8 cellular contexts compared by ENCODE assay signal in genomic region chr22:41799486-41800347, GRCh38. TPM values are rescaled to one million over a fixed set of nuclear protein-coding genes. Genes with fewer than 3 reads are reported as not detected.
A peak's percentile ranks its signal among the peaks of the same experiment; 100 is the strongest.
DNase-seq lines count a peak whose midpoint lies in the region; ATAC-seq and TF ChIP-seq lines count a peak whose summit lies in the region.

No MANE protein-coding gene starts in this region.

- ATAC-seq in GM21381 (IDR thresholded peaks at IDR 0.05; ENCODE audit: unreplicated experiment): peak; percentile 3
- ATAC-seq in GM21447 (IDR thresholded peaks at IDR 0.05; ENCODE audit: unreplicated experiment): no peak
- no peak for ATAC-seq in HG03469 (IDR thresholded peaks at IDR 0.05; ENCODE audit: unreplicated experiment)

- DNase-seq in DMS53 (lab: John Stamatoyannopoulos, UW) (peak; percentile 59), amygdala (lab: John Stamatoyannopoulos, UW) (peak in 31 of 56 donors; percentile 8 to 69 (median 47)), hepatic stellate cell (ENCODE audit: low spot score) (peak; percentile 57), prostate gland (ENCODE audit: low spot score) (peak; percentile 15)

- intact Hi-C loops in prostate gland (cut with DNase I): no loop called here

- WGBS in prostate gland: 13% methylated on average over 36 of the region's 38 CpGs

- H4K20me1 ChIP-seq in KMS-11 (ENCODE audit: insufficient read depth): no peaks in the 10 kb centered on the region

- H3K27me3 ChIP-seq in KMS-11 (ENCODE audit: insufficient read depth, low read depth) (no peaks in the 10 kb centered on the region), prostate gland (replicated peaks; ENCODE audit: insufficient read depth) (no peaks in the 10 kb centered on the region)

- H3K4me3 ChIP-seq in KMS-11 (IDR thresholded peaks at IDR 0.05; ENCODE audit: insufficient read depth, low read depth, low read length) (no peak overlapping the region), prostate gland (peak overlapping the region; percentile 58 to 71)

- H3K4me2 ChIP-seq in KMS-11: peak overlapping the region; percentile 80

- peak overlapping the region; percentile 67 for H3K27ac ChIP-seq in KMS-11
- H3K27ac ChIP-seq in prostate gland: peak overlapping the region; percentile 83 to 89

- H3K4me1 ChIP-seq in KMS-11 (ENCODE audit: low read depth, poor library complexity, severe bottlenecking) (peaks cover 23% of the 10 kb centered on the region), prostate gland (replicated peaks) (no peaks in the 10 kb centered on the region)

- H3K9ac ChIP-seq in KMS-11: peak overlapping the region; percentile 80

- no peaks in the 10 kb centered on the region for H3K9me3 ChIP-seq in prostate gland

- peaks cover 26% of the 10 kb centered on the region; the same call in 1 of the 2 replicates for H3K79me2 ChIP-seq in KMS-11 (ENCODE audit: insufficient read depth, low read depth)

- no peaks in the 10 kb centered on the region for H3K36me3 ChIP-seq in KMS-11 (ENCODE audit: insufficient read depth)
- no peaks in the 10 kb centered on the region for H3K36me3 ChIP-seq in prostate gland

- TF ChIP-seq CTCF in KMS-11 (conservative IDR thresholded peaks at IDR 0.05; ENCODE audit: low read depth, low read length) (no peak), prostate gland (IDR thresholded peaks at IDR 0.05) (no peak)

- no peak for TF ChIP-seq POLR2A in prostate gland (IDR thresholded peaks at IDR 0.05)

- H2AFZ ChIP-seq in KMS-11 (ENCODE audit: low read depth): peak overlapping the region; percentile 97

RNA-seq across cellular contexts. Expression of gene CCDC134, which starts 0.8 kb away (rescaled TPM):
- 10 to 100 TPM; 12.0 to 20.7 TPM for total RNA-seq in prostate gland

RNA-seq across cellular contexts. Expression of gene SREBF2, which starts 33.2 kb away (rescaled TPM):
- total RNA-seq in prostate gland: 100 to 1,000 TPM in 1 of 2 donors, 10 to 100 TPM in 1; 62.7 to 128 TPM
